In genomic region chr11:68843052-68843561, GRCh38 we compare ENCODE assay signal across 8 cellular contexts. TPM values are rescaled to one million over a fixed set of nuclear protein-coding genes. Genes with fewer than 3 reads are reported as not detected.
DNase-seq lines count a peak whose midpoint lies in the region; ATAC-seq and TF ChIP-seq lines count a peak whose summit lies in the region.

No MANE protein-coding gene starts in this region.

- POLR2A ChIA-PET in AG04450 (lab: Yijun Ruan, JAX): interaction anchor here (0.7 to 1.1 kb wide), 2 partner anchors 10 to 207 kb away, joined by 5 to 7 read pairs; no protein-coding TSS in a partner anchor
- POLR2A ChIA-PET in activated CD4-positive, alpha-beta T cell treated with anti-CD3 and anti-CD28 coated beads, Interleukin-2, amount 10 ng/mL, durations not matched to agents 7 days and 5 days (lab: Charles Lee): no interaction called here

- H3K9ac ChIP-seq in skeletal muscle satellite cell (ENCODE audit: low read depth, low read length): no peak overlapping the region

- no peaks in the 10 kb centered on the region for H3K9me3 Mint-ChIP-seq in HFFc6
- H3K9me3 Mint-ChIP-seq in activated CD4-positive, alpha-beta T cell treated with anti-CD3 and anti-CD28 coated beads, Interleukin-2, amount 10 ng/mL, durations not matched to agents 7 days and 5 days: no peaks in the 10 kb centered on the region

- peaks cover 3 to 20% of the 10 kb centered on the region in 2 donors for H3K4me1 ChIP-seq in esophagus (ENCODE audit: control insufficient read depth in 2 of 2, insufficient read depth in 2 of 2, low read length in 1 of 2)
- H3K4me1 ChIP-seq in skeletal muscle satellite cell (ENCODE audit: control insufficient read depth, insufficient read depth, low read length): peaks cover 29% of the 10 kb centered on the region

- H3K9me3 ChIP-seq in AG04450 (ENCODE audit: control insufficient read depth, insufficient read depth, low read length): no peaks in the 10 kb centered on the region
- no peaks in the 10 kb centered on the region for H3K9me3 ChIP-seq in esophagus (ENCODE audit: control insufficient read depth in 2 of 2, insufficient read depth in 1 of 2, low read depth in 1 of 2, low read length in 1 of 2)
- H3K9me3 ChIP-seq in skeletal muscle satellite cell (replicated peaks; ENCODE audit: low read length): no peaks in the 10 kb centered on the region

- H3K4me1 Mint-ChIP-seq in HFFc6 (ENCODE audit: low read depth): peaks cover 26% of the 10 kb centered on the region
- peaks cover 45% of the 10 kb centered on the region for H3K4me1 Mint-ChIP-seq in activated CD4-positive, alpha-beta T cell treated with anti-CD3 and anti-CD28 coated beads, Interleukin-2, amount 10 ng/mL, durations not matched to agents 7 days and 5 days

- H3K27me3 Mint-ChIP-seq in HFFc6 (ENCODE audit: insufficient read depth): peaks cover 14% of the 10 kb centered on the region
- H3K27me3 Mint-ChIP-seq in activated CD4-positive, alpha-beta T cell treated with anti-CD3 and anti-CD28 coated beads, Interleukin-2, amount 10 ng/mL, durations not matched to agents 7 days and 5 days: peaks cover 2% of the 10 kb centered on the region

- no peak overlapping the region for H3K27ac ChIP-seq in AG04450 (ENCODE audit: low read depth, low read length)
- H3K27ac ChIP-seq in esophagus (ENCODE audit: low read depth in 2 of 2, low read length in 1 of 2): peak overlapping the region; percentile 23 to 64

- CTCF ChIA-PET in AG04450 (lab: Charles Lee): interaction anchor here (0.6 kb wide), 1 partner anchor 1666 kb away, joined by 12 read pairs; no protein-coding TSS in a partner anchor
- CTCF ChIA-PET in activated CD4-positive, alpha-beta T cell treated with anti-CD3 and anti-CD28 coated beads, Interleukin-2, amount 10 ng/mL, durations not matched to agents 7 days and 5 days (lab: Charles Lee): interaction anchor here (0.6 to 2.0 kb wide), 8 partner anchors 9 to 384 kb away, joined by 3 to 9 read pairs (median 4); no protein-coding TSS in a partner anchor

- TF ChIP-seq CTCF in AG04450 (IDR thresholded peaks at IDR 0.05; ENCODE audit: low read depth, low read length): no peak
- TF ChIP-seq CTCF in HFFc6 (IDR thresholded peaks at IDR 0.05): no peak

- 8 to 20% methylated on average over 23 of the region's 23 CpGs for WGBS in esophagus, 2 donors

- no peaks in the 10 kb centered on the region for H3K36me3 Mint-ChIP-seq in HFFc6 (ENCODE audit: low read depth)
- peaks cover under 1% of the 10 kb centered on the region for H3K36me3 Mint-ChIP-seq in activated CD4-positive, alpha-beta T cell treated with anti-CD3 and anti-CD28 coated beads, Interleukin-2, amount 10 ng/mL, durations not matched to agents 7 days and 5 days (ENCODE audit: low read depth)

- H3K4me3 ChIP-seq in AG04450 (ENCODE audit: low read depth, low read length) (peak overlapping the region; percentile 50), esophagus (ENCODE audit: low read depth in 1 of 2, low read length in 2 of 2) (peak overlapping the region; percentile 36 to 43), skeletal muscle satellite cell (ENCODE audit: low read length) (peak overlapping the region; percentile 31)

- H3K27me3 ChIP-seq in AG04450 (ENCODE audit: control insufficient read depth, insufficient read depth, low read length) (peaks cover 12% of the 10 kb centered on the region), esophagus (ENCODE audit: control insufficient read depth in 1 of 2, insufficient read depth in 2 of 2, low read length in 2 of 2) (no peaks in the 10 kb centered on the region), skeletal muscle satellite cell (ENCODE audit: control insufficient read depth, insufficient read depth, low read length) (peaks cover 28% of the 10 kb centered on the region)

- H3K27ac Mint-ChIP-seq in HFFc6: no peak overlapping the region
- H3K27ac Mint-ChIP-seq in activated CD4-positive, alpha-beta T cell treated with anti-CD3 and anti-CD28 coated beads, Interleukin-2, amount 10 ng/mL, durations not matched to agents 7 days and 5 days: peak overlapping the region; percentile 97

- H3K36me3 ChIP-seq in esophagus (ENCODE audit: control insufficient read depth in 2 of 2, insufficient read depth in 2 of 2, low read length in 1 of 2): no peaks in the 10 kb centered on the region
- H3K36me3 ChIP-seq in skeletal muscle satellite cell (ENCODE audit: insufficient read depth, low read length): no peaks in the 10 kb centered on the region

- no peak for ATAC-seq in HG02798 (IDR thresholded peaks at IDR 0.05; ENCODE audit: poor library complexity, unreplicated experiment)

- DNase-seq in AG04450 (ENCODE audit: low read depth, low spot score) (no peak), HFFc6 (no peak), COR-L47 (lab: John Stamatoyannopoulos, UW) (no peak), hypothalamus (lab: John Stamatoyannopoulos, UW) (no peak)
- DNase-seq in activated CD4-positive, alpha-beta T cell treated with anti-CD3 and anti-CD28 coated beads, Interleukin-2, amount 10 ng/mL, durations not matched to agents 7 days and 5 days: peak; percentile 79

- peak overlapping the region; percentile 79 for H3K4me3 Mint-ChIP-seq in HFFc6
- peak overlapping the region; percentile 87 for H3K4me3 Mint-ChIP-seq in activated CD4-positive, alpha-beta T cell treated with anti-CD3 and anti-CD28 coated beads, Interleukin-2, amount 10 ng/mL, durations not matched to agents 7 days and 5 days

- peak overlapping the region; percentile 63 for H3K4me2 ChIP-seq in skeletal muscle satellite cell (ENCODE audit: low read length)

RNA-seq across cellular contexts. Expression of gene CPT1A, which starts 1.4 kb away (rescaled TPM):
- polyA plus RNA-seq in AG04450 (2011; rRNA removed) (12.4 and 18.9 TPM in 2 replicates), esophagus (10 to 100 TPM in 1 of 2 donors, 1 to 10 TPM in 1; 8.4 to 13.8 TPM)
- 32.8 and 45.2 TPM in 2 replicates for polyA minus RNA-seq in AG04450 (2011; rRNA and poly(A)+ RNA removed)
- 10 to 100 TPM; 35.5 to 63.7 (median 55.8) TPM for total RNA-seq in HFFc6 (2021; fragmentation: NEBNext Ultra II Directional; extraction: Animal tissue kit (Norgen Biotek cat#: 25700))
- total RNA-seq in activated CD4-positive, alpha-beta T cell treated with anti-CD3 and anti-CD28 coated beads, Interleukin-2, amount 10 ng/mL, durations not matched to agents 7 days and 5 days: 10 to 100 TPM; 66.3 to 69.9 TPM
- total RNA-seq in skeletal muscle satellite cell (2012; rRNA removed): 20.8 and 26.0 TPM in 2 replicates
